Comparison of ENCODE assay signal across 1 cellular context in genomic region chr19:45136507-45137178, GRCh38.
TF ChIP-seq lines count a peak whose summit lies in the region.

No MANE protein-coding gene starts in this region.

TF ChIP-seq in WTC11, 78 proteins besides CTCF, POLR2A, EP300 and RAD21 (continued from another document):
- no peak for TF ChIP-seq FOXP4 (CRISPR knock-in tag; IDR thresholded peaks at IDR 0.05)
- TF ChIP-seq, protein P1, sequence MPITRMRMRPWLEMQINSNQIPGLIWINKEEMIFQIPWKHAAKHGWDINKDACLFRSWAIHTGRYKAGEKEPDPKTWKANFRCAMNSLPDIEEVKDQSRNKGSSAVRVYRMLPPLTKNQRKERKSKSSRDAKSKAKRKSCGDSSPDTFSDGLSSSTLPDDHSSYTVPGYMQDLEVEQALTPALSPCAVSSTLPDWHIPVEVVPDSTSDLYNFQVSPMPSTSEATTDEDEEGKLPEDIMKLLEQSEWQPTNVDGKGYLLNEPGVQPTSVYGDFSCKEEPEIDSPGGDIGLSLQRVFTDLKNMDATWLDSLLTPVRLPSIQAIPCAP (CRISPR knock-in tag; IDR thresholded peaks at IDR 0.05), result no peak
- TF ChIP-seq NR1H2 (CRISPR knock-in tag; IDR thresholded peaks at IDR 0.05), result no peak
- TF ChIP-seq MXD4 (CRISPR knock-in tag; IDR thresholded peaks at IDR 0.05; ENCODE audit: borderline replicate concordance), result no peak
- TF ChIP-seq ZNF138 (CRISPR knock-in tag; conservative IDR thresholded peaks at IDR 0.05), result no peak
- no peak for TF ChIP-seq RELA (CRISPR knock-in tag; IDR thresholded peaks at IDR 0.05; ENCODE audit: borderline replicate concordance)
- TF ChIP-seq TEAD4 (CRISPR knock-in tag; IDR thresholded peaks at IDR 0.05), result no peak
- no peak for TF ChIP-seq MAX (CRISPR knock-in tag; IDR thresholded peaks at IDR 0.05)
- TF ChIP-seq RORB (CRISPR knock-in tag; IDR thresholded peaks at IDR 0.05), result no peak
- no peak for TF ChIP-seq E2F1 (CRISPR knock-in tag; IDR thresholded peaks at IDR 0.05)
- TF ChIP-seq ZNF396 (CRISPR knock-in tag; IDR thresholded peaks at IDR 0.05; ENCODE audit: borderline replicate concordance), result no peak
